ENCODE assay signal across 8 cellular contexts in the genomic region with DNA sequence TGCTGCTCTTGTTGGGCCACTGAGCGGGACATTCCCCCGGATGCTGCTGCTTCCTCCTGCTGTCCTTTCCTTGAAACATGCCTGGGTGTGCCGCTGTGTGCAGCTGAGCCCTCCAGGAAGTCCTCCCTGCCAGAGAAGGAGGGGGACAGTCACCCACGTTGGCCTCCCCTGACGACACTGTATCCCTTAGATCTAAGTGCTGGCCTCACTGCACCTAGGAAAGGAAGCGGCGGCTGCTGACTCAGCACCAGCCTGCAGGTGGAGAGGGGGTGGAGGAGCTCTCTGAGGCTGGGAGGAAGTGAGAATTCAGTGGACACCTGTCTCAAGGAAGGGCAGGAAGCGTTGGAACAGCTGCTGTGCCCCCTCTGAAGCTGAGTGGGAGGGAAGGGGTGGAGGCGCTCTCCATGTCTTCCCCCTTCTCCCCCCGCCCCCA.
A peak's percentile ranks its signal among the peaks of the same experiment; 100 is the strongest.
DNase-seq lines count a peak whose midpoint lies in the region; ATAC-seq and TF ChIP-seq lines count a peak whose summit lies in the region.

No MANE protein-coding gene starts in this region.

- H3K4me3 ChIP-seq in esophagus muscularis mucosa = no peak overlapping the region

- H3K4ac ChIP-seq in H9 (ENCODE audit: low read depth, low read length) = no peak overlapping the region

- WGBS in H9 (ENCODE audit: extremely low coverage, insufficient read length, low lambda C conversion rate) = no CpG with 5 or more reads among the region's 10 CpGs
- 66% methylated on average over 6 of the region's 10 CpGs for WGBS in esophagus muscularis mucosa

- no peak for TF ChIP-seq EP300 in esophagus muscularis mucosa (IDR thresholded peaks at IDR 0.05)

- DNase-seq in H9 = peak; percentile 67
- peak; percentile 53 for DNase-seq in NCI-H1105 treated with DMSO at 0.1 percent for 48 hours (lab: John Stamatoyannopoulos, UW)
- DNase-seq in activated T-cell treated with anti-CD3 and anti-CD28 coated beads, Interleukin-2, amount 50 U/mL, for 24 hours = peak; percentile 51
- DNase-seq in left kidney (ENCODE audit: low read depth, low spot score) = peak; percentile 87
- no peak for DNase-seq in esophagus muscularis mucosa (ENCODE audit: extremely low spot score)
- no peak for DNase-seq in erythroblast (lab: John Stamatoyannopoulos, UW)
- no peak for DNase-seq in NCI-H524 treated with DMSO at 0.1 percent for 48 hours (lab: John Stamatoyannopoulos, UW)

- no peaks in the 10 kb centered on the region for H3K9me3 Mint-ChIP-seq in H9
- no peaks in the 10 kb centered on the region for H3K9me3 Mint-ChIP-seq in activated T-cell treated with anti-CD3 and anti-CD28 coated beads, Interleukin-2, amount 50 U/mL, for 24 hours

- H3K4me1 ChIP-seq in H9 (ENCODE audit: insufficient read depth, low read length) = peaks cover 3% of the 10 kb centered on the region; the same call in 1 of the 2 replicates
- peaks cover 0 to 13% (median 6%) of the 10 kb centered on the region in 4 donors for H3K4me1 ChIP-seq in esophagus muscularis mucosa

- no peaks in the 10 kb centered on the region; a peak in 1 of 7 replicates for H3K36me3 Mint-ChIP-seq in H9 (ENCODE audit: insufficient read depth in 1 of 3, low read depth in 3 of 3)
- no peaks in the 10 kb centered on the region for H3K36me3 Mint-ChIP-seq in activated T-cell treated with anti-CD3 and anti-CD28 coated beads, Interleukin-2, amount 50 U/mL, for 24 hours (ENCODE audit: low read depth)

- H2BK12ac ChIP-seq in H9 (ENCODE audit: insufficient read length, low read depth, low read length) = no peak overlapping the region

- no peaks in the 10 kb centered on the region for H3K36me3 ChIP-seq in esophagus muscularis mucosa

- H3K23ac ChIP-seq in H9 (ENCODE audit: insufficient read length, low read depth, low read length) = no peak overlapping the region

- no peaks in the 10 kb centered on the region for H4K20me1 ChIP-seq in H9 (ENCODE audit: control insufficient read depth, insufficient read depth, insufficient read length)

- H3K79me2 ChIP-seq in H9 (ENCODE audit: insufficient read depth, low read length) = no peaks in the 10 kb centered on the region

- no peak overlapping the region for H3K4me2 ChIP-seq in H9 (ENCODE audit: insufficient read depth, insufficient read length, low read length)

- no peak overlapping the region for H2AK5ac ChIP-seq in H9 (ENCODE audit: insufficient read length, low read length)

- H2BK120ac ChIP-seq in H9 (ENCODE audit: low read depth, low read length, poor library complexity, severe bottlenecking) = no peak overlapping the region

- TF ChIP-seq POLR2A in esophagus muscularis mucosa (IDR thresholded peaks at IDR 0.05; ENCODE audit: low read depth) = no peak
- TF ChIP-seq POLR2A in erythroblast (IDR thresholded peaks at IDR 0.05; ENCODE audit: low read length) = no peak

- H3K9me3 ChIP-seq in H9 (ENCODE audit: control insufficient read depth, low read depth, low read length) = no peaks in the 10 kb centered on the region
- no peaks in the 10 kb centered on the region for H3K9me3 ChIP-seq in esophagus muscularis mucosa

- no peak overlapping the region for H3T11ph ChIP-seq in H9 (ENCODE audit: low read length)

- H3K14ac ChIP-seq in H9 (ENCODE audit: insufficient read depth, low read length) = peak overlapping the region; percentile 13; the same call in 1 of the 2 replicates

- peaks cover 15 to 36% of the 10 kb centered on the region in 2 experiments for H3K4me1 Mint-ChIP-seq in H9
- peaks cover 20% of the 10 kb centered on the region for H3K4me1 Mint-ChIP-seq in activated T-cell treated with anti-CD3 and anti-CD28 coated beads, Interleukin-2, amount 50 U/mL, for 24 hours (ENCODE audit: low read depth)

- peaks cover 2% of the 10 kb centered on the region for H3K79me1 ChIP-seq in H9 (ENCODE audit: insufficient read depth, low read depth, low read length, poor library complexity, severe bottlenecking)

- H3K18ac ChIP-seq in H9 (ENCODE audit: insufficient read length, low read depth, low read length) = no peak overlapping the region

- no peak overlapping the region for H2BK5ac ChIP-seq in H9 (ENCODE audit: insufficient read length, low read length)

- no peak overlapping the region for H2BK15ac ChIP-seq in H9 (ENCODE audit: low read depth, low read length)

- H4K5ac ChIP-seq in H9 (ENCODE audit: insufficient read length, low read depth, low read length) = no peak overlapping the region

- H3K9ac ChIP-seq in H9 (ENCODE audit: extremely low read depth, insufficient read length, low read length) = no peak overlapping the region

- peak overlapping the region in 1 of 2 experiments; percentile 65; a peak in 2 of 5 replicates for H3K4me3 Mint-ChIP-seq in H9
- no peak overlapping the region for H3K4me3 Mint-ChIP-seq in activated T-cell treated with anti-CD3 and anti-CD28 coated beads, Interleukin-2, amount 50 U/mL, for 24 hours

- peaks cover 4% of the 10 kb centered on the region for H3K27me3 Mint-ChIP-seq in H9 (ENCODE audit: low read depth)
- peaks cover 1% of the 10 kb centered on the region for H3K27me3 Mint-ChIP-seq in activated T-cell treated with anti-CD3 and anti-CD28 coated beads, Interleukin-2, amount 50 U/mL, for 24 hours

- no peak overlapping the region for H2BK20ac ChIP-seq in H9 (ENCODE audit: low read depth, low read length, poor library complexity, severe bottlenecking)

- no peaks in the 10 kb centered on the region for H3K23me2 ChIP-seq in H9 (ENCODE audit: insufficient read length, low read depth, low read length, poor library complexity, severe bottlenecking)

- no peak overlapping the region for H4K8ac ChIP-seq in H9 (replicated peaks; ENCODE audit: insufficient read length, low read depth, low read length)

- peak; percentile 16; the same call in 2 of the 3 replicates for TF ChIP-seq CTCF in H9 (conservative IDR thresholded peaks at IDR 0.05)
- no peak for TF ChIP-seq CTCF in esophagus muscularis mucosa (IDR thresholded peaks at IDR 0.05)

- no peaks in the 10 kb centered on the region for H3K27me3 ChIP-seq in H9 (ENCODE audit: insufficient read depth, low read length)
- no peaks in the 10 kb centered on the region for H3K27me3 ChIP-seq in esophagus muscularis mucosa

- no peak overlapping the region for H4K91ac ChIP-seq in H9 (ENCODE audit: insufficient read length, low read depth, low read length)

- peak overlapping the region in 1 of 3 experiments; percentile 89; a peak in 2 of 7 replicates for H3K27ac Mint-ChIP-seq in H9
- H3K27ac Mint-ChIP-seq in activated T-cell treated with anti-CD3 and anti-CD28 coated beads, Interleukin-2, amount 50 U/mL, for 24 hours = peak overlapping the region; percentile 45

- intact Hi-C loops in esophagus muscularis mucosa (cut with DNase I) = no loop called here

- H3K27ac ChIP-seq in H9 (ENCODE audit: insufficient read length, low read depth, low read length) (no peak overlapping the region), esophagus muscularis mucosa (replicated peaks in 1 of 4) (no peak overlapping the region)

- H2AFZ ChIP-seq in H9 (ENCODE audit: low read length) = no peak overlapping the region

- ATAC-seq in GM18508 (IDR thresholded peaks at IDR 0.05; ENCODE audit: insufficient read depth, unreplicated experiment) = peak; percentile 71

- no peak overlapping the region for H3K56ac ChIP-seq in H9 (ENCODE audit: insufficient read length, low read depth, low read length)

Comparison
In these comparisons a context has a peak if more than half of its experiments do, and no peak if none do; other contexts are left out.
1. DNase-seq: peak in H9 (single experiment), NCI-H1105 treated with DMSO at 0.1 percent for 48 hours (single experiment), activated T-cell treated with anti-CD3 and anti-CD28 coated beads, Interleukin-2, amount 50 U/mL, for 24 hours (single experiment) and left kidney (single experiment); none in esophagus muscularis mucosa (single experiment), erythroblast (0 of 2) and NCI-H524 treated with DMSO at 0.1 percent for 48 hours (single experiment).